13 cellular contexts compared by ENCODE assay signal in the genomic region with DNA sequence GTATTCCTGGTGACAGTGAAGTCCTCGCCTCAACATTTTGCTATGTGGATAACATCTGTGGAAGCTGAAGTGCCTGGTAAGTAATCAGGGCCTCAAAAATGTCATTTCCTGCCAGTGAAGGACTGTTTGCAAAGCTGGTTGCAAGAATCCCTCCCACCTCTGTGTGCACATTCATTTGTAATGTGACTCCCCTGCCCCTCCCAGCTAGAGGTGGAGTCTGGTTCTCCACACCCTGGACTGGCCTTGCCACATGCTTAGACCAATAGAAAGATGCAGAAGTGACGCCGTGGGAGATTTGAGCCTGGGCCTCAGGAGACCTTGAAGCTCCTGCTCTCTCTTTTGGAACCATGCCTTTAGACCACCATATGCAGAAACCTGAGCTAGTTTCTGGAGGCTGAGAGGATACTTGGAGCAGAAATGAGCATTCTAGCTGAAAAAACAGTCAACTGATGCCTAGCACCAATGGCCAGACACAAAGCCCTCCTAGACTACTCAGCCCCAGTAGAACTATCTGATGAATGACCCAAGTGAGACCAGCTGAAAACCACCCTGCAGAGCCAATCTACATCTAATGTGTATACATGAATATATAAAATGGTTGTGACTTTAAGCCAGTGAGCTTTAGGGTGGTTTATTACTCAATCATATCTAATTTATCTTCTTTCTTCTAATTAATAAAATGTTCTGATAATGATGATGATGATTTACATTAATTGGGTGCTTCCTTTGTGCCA. TPM values are rescaled to one million over a fixed set of nuclear protein-coding genes. Genes with fewer than 3 reads are reported as not detected.
DNase-seq lines count a peak whose midpoint lies in the region; ATAC-seq, FAIRE-seq and TF ChIP-seq lines count a peak whose summit lies in the region.
"Had no signal": no experiment of that assay in that cellular context is flagged by ENCODE, and none has a peak within 500 bp of the region (broad histone marks: within the 10 kb centered on the region; RNA-seq: fewer than 3 reads in every experiment).

No MANE protein-coding gene starts in this region.

- RAD21 ChIA-PET in HCT116 (lab: Charles Lee; ENCODE audit: low non-redundant PET in 1 of 2, low total read pairs in 2 of 2, uncharacterized antibody in 2 of 2, unreplicated experiment in 2 of 2) = no interaction called here

- DNase-seq in ACHN (peak; percentile 5), HCT116 (ENCODE audit: low read depth, low spot score) (peak; percentile 13), NCI-H2171 treated with DMSO at 0.1 percent for 48 hours (lab: John Stamatoyannopoulos, UW) (peak; percentile 89), bronchial epithelial cell (ENCODE audit: low read depth) (peak; percentile 3), osteocyte (ENCODE audit: extremely low spot score, unreplicated experiment) (no peak), gastrocnemius medialis (no peak), hippocampal formation (lab: John Stamatoyannopoulos, UW) (no peak), T-helper 9 cell (no peak)
- DNase-seq: foreskin keratinocyte, mammary epithelial cell had no signal

- intact Hi-C loops in HCT116 (cut with micrococcal nuclease) (no loop called here), gastrocnemius medialis (cut with DNase I; ENCODE audit: low total_unique reads) (no loop called here)

- CTCF ChIA-PET in HCT116 (lab: Charles Lee) = interaction anchor here (0.6 kb wide), 1 partner anchor 132 kb away, joined by 3 read pairs; no protein-coding TSS in a partner anchor

- H3K4me3 ChIP-seq in HCT116 (replicated peaks in 1 of 2; ENCODE audit: low read depth in 1 of 2, low read length in 2 of 2) (no peak overlapping the region), bronchial epithelial cell (ENCODE audit: low read depth, low read length) (no peak overlapping the region), gastrocnemius medialis (no peak overlapping the region)
- H3K4me3 ChIP-seq: right atrium auricular region had no signal

- no peaks in the 10 kb centered on the region for H3K4me1 Mint-ChIP-seq in osteocyte (ENCODE audit: unreplicated experiment)
- H3K4me1 Mint-ChIP-seq: B cell had no signal

- no peaks in the 10 kb centered on the region for H4K20me1 ChIP-seq in HCT116 (ENCODE audit: insufficient read depth)

- no peaks in the 10 kb centered on the region for H3K9me2 ChIP-seq in HCT116 (ENCODE audit: insufficient read depth)

- H2AFZ ChIP-seq in HCT116 (ENCODE audit: low read depth, low read length, poor library complexity, severe bottlenecking) = no peak overlapping the region

- TF ChIP-seq CTCF in HCT116 (IDR thresholded peaks at IDR 0.05 in 2 of 3, conservative IDR thresholded peaks at IDR 0.05 in 1 of 3; ENCODE audit: borderline replicate concordance in 1 of 3, insufficient read depth in 1 of 3, low read depth in 2 of 3, low read length in 2 of 3) (no peak), bronchial epithelial cell (IDR thresholded peaks at IDR 0.05; ENCODE audit: insufficient read depth, low read length, severe bottlenecking) (no peak), osteocyte (IDR thresholded peaks at IDR 0.05) (no peak), gastrocnemius medialis (IDR thresholded peaks at IDR 0.05 in 4 of 5, conservative IDR thresholded peaks at IDR 0.05 in 1 of 5) (no peak)

- no peaks in the 10 kb centered on the region for H3K79me2 ChIP-seq in HCT116 (ENCODE audit: insufficient read depth, low read length)

- no peak overlapping the region for H3K27ac Mint-ChIP-seq in osteocyte (ENCODE audit: unreplicated experiment)
- H3K27ac Mint-ChIP-seq: B cell had no signal

- FAIRE-seq in bronchial epithelial cell (lab: Jason Lieb, UNC) = no peak
- FAIRE-seq: GM12891 had no signal

- no peaks in the 10 kb centered on the region for H3K36me3 Mint-ChIP-seq in osteocyte (ENCODE audit: unreplicated experiment)

- BruUV-seq in HCT116 (replicated peaks; lab: Mats Ljungman, UMichigan) = no TSS peak

- in situ Hi-C loops in ACHN (cut with HindIII; ENCODE audit: low pct_ligation_motif_present, low pct_unique_long_range_greater_than_20kb, low sequenced_read_pairs) = no loop called here
- in situ Hi-C loops in gastrocnemius medialis (cut with MboI; ENCODE audit: low sequenced_read_pairs in 4 of 4) = no loop called here

- TF ChIP-seq RAD21 in HCT116 (IDR thresholded peaks at IDR 0.05; ENCODE audit: low read depth) = no peak

- peaks cover 34% of the 10 kb centered on the region for H3K27me3 Mint-ChIP-seq in osteocyte (ENCODE audit: unreplicated experiment)

- ATAC-seq in HCT116 (peak; percentile 82), gastrocnemius medialis (no peak)
- ATAC-seq: foreskin keratinocyte had no signal

- no peaks in the 10 kb centered on the region for H3K9me3 ChIP-seq in HCT116 (ENCODE audit: control insufficient read depth in 1 of 2, insufficient read depth in 1 of 2, low read depth in 1 of 2, low read length in 2 of 2)
- H3K9me3 ChIP-seq in gastrocnemius medialis = no peaks in the 10 kb centered on the region
- H3K9me3 ChIP-seq: right atrium auricular region had no signal

- no peak overlapping the region for H3K4me3 Mint-ChIP-seq in osteocyte (ENCODE audit: unreplicated experiment)
- H3K4me3 Mint-ChIP-seq: B cell had no signal

- POLR2A ChIA-PET in HCT116 (lab: Charles Lee) = no interaction called here

- H3K9ac ChIP-seq in HCT116 (ENCODE audit: low read length) = no peak overlapping the region

- H3K4me2 ChIP-seq in HCT116 (ENCODE audit: low read length) = no peak overlapping the region

- H3K4me1 ChIP-seq in HCT116 (ENCODE audit: control insufficient read depth in 1 of 2, insufficient read depth in 2 of 2, low read length in 2 of 2) = peaks cover 2 to 7% of the 10 kb centered on the region in 2 experiments; a peak in 3 of 4 replicates
- H3K4me1 ChIP-seq in gastrocnemius medialis = no peaks in the 10 kb centered on the region
- H3K4me1 ChIP-seq: foreskin keratinocyte, right atrium auricular region had no signal

- no peaks in the 10 kb centered on the region for H3K9me3 Mint-ChIP-seq in osteocyte (ENCODE audit: unreplicated experiment)

- TF ChIP-seq POLR2A in HCT116 (IDR thresholded peaks at IDR 0.05; ENCODE audit: borderline replicate concordance, extremely low read depth, insufficient read depth, insufficient read length) (no peak), gastrocnemius medialis (IDR thresholded peaks at IDR 0.05) (no peak)

- no peaks in the 10 kb centered on the region for H3K36me3 ChIP-seq in HCT116 (ENCODE audit: control insufficient read depth in 1 of 2, insufficient read depth in 2 of 2, low read length in 2 of 2)
- no peaks in the 10 kb centered on the region for H3K36me3 ChIP-seq in bronchial epithelial cell (ENCODE audit: control insufficient read depth, insufficient read depth, low read length)
- no peaks in the 10 kb centered on the region for H3K36me3 ChIP-seq in gastrocnemius medialis
- H3K36me3 ChIP-seq: right atrium auricular region had no signal

- H3K27me3 ChIP-seq in HCT116 (ENCODE audit: insufficient read depth, low read length) (peaks cover 10% of the 10 kb centered on the region; the same call in 1 of the 2 replicates), bronchial epithelial cell (ENCODE audit: control insufficient read depth, insufficient read depth, low read length) (no peaks in the 10 kb centered on the region), gastrocnemius medialis (peaks cover 0 to 4% (median 0%) of the 10 kb centered on the region in 3 donors)
- H3K27me3 ChIP-seq: foreskin keratinocyte, right atrium auricular region had no signal

- H3K27ac ChIP-seq in HCT116 (ENCODE audit: low read depth, low read length) (no peak overlapping the region), gastrocnemius medialis (no peak overlapping the region)
- H3K27ac ChIP-seq: foreskin keratinocyte, right atrium auricular region had no signal

TF ChIP-seq in HCT116, 20 proteins besides CTCF, POLR2A, EP300 and RAD21:
- TF ChIP-seq, protein P1, sequence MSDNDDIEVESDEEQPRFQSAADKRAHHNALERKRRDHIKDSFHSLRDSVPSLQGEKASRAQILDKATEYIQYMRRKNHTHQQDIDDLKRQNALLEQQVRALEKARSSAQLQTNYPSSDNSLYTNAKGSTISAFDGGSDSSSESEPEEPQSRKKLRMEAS (IDR thresholded peaks at IDR 0.05) = peak; percentile 42; the same call in 1 of the 2 replicates
- no peak for TF ChIP-seq EZH2 (IDR thresholded peaks at IDR 0.05)
- no peak for TF ChIP-seq SIN3A (IDR thresholded peaks at IDR 0.05; ENCODE audit: low read depth)
- TF ChIP-seq, protein P2, sequence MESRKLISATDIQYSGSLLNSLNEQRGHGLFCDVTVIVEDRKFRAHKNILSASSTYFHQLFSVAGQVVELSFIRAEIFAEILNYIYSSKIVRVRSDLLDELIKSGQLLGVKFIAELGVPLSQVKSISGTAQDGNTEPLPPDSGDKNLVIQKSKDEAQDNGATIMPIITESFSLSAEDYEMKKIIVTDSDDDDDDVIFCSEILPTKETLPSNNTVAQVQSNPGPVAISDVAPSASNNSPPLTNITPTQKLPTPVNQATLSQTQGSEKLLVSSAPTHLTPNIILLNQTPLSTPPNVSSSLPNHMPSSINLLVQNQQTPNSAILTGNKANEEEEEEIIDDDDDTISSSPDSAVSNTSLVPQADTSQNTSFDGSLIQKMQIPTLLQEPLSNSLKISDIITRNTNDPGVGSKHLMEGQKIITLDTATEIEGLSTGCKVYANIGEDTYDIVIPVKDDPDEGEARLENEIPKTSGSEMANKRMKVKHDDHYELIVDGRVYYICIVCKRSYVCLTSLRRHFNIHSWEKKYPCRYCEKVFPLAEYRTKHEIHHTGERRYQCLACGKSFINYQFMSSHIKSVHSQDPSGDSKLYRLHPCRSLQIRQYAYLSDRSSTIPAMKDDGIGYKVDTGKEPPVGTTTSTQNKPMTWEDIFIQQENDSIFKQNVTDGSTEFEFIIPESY (IDR thresholded peaks at IDR 0.05; ENCODE audit: extremely low read depth, insufficient replicate concordance, low read length) = no peak
- TF ChIP-seq JUND (IDR thresholded peaks at IDR 0.05) = no peak
TF ChIP-seq in HCT116: peak in this region for 1.

RNA-seq across cellular contexts. Expression of a gene that starts 47.8 kb away (rescaled TPM):
- total RNA-seq in HCT116 (2021; ENCODE audit: unreplicated experiment) = not detected
- not detected in 2 replicates for polyA plus RNA-seq in HCT116 (2012)
- 0.13 TPM in 1 of 2 replicates, not detected in the other for total RNA-seq in bronchial epithelial cell
- 24.5 and 24.7 TPM in 2 replicates for total RNA-seq in osteocyte
- under 1 TPM in 2 of 4 donors, not detected in 2; 0.39 to 0.66 TPM for total RNA-seq in gastrocnemius medialis
- total RNA-seq: B cell, foreskin keratinocyte had no signal
- polyA plus RNA-seq: foreskin keratinocyte had no signal

Comparison
In these comparisons a context has a peak if more than half of its experiments do, and no peak if none do; other contexts are left out.
1. DNase-seq: peak in ACHN (single experiment), HCT116 (single experiment), NCI-H2171 treated with DMSO at 0.1 percent for 48 hours (single experiment) and bronchial epithelial cell (single experiment); none in osteocyte (single experiment), gastrocnemius medialis (0 of 2), hippocampal formation (0 of 2) and T-helper 9 cell (single experiment).
2. RNA of a gene that starts 47.8 kb away (total RNA-seq): 24.5 to 24.7 TPM in osteocyte; 0.39 to 0.66 TPM in gastrocnemius medialis, not detected in HCT116 (single experiment) and 0.13 TPM in bronchial epithelial cell; every median in the first group is over 10 times any median in the second.